In genomic region chr12:116381744-116382455, GRCh38 we compare ENCODE assay signal across 12 cellular contexts.
DNase-seq lines count a peak whose midpoint lies in the region; FAIRE-seq and TF ChIP-seq lines count a peak whose summit lies in the region.
"Had no signal": no experiment of that assay in that cellular context is flagged by ENCODE, and none has a peak within 500 bp of the region (broad histone marks: within the 10 kb centered on the region; RNA-seq: fewer than 3 reads in every experiment).

No MANE protein-coding gene starts in this region.

- peaks cover 5% of the 10 kb centered on the region for H3K79me2 ChIP-seq in ACC112 (ENCODE audit: control insufficient read depth, insufficient read depth, low read length, unreplicated experiment)

- H3K4me1 Mint-ChIP-seq in activated CD4-positive, alpha-beta memory T cell treated with anti-CD3 and anti-CD28 coated beads for 36 hours (ENCODE audit: low read depth), result peaks cover under 1% of the 10 kb centered on the region

- peak overlapping the region; percentile 29 for H2AFZ ChIP-seq in ACC112 (ENCODE audit: low read length, unreplicated experiment)

- FAIRE-seq in HTR-8/SVneo (lab: Jason Lieb, UNC), result no peak

- H3K27ac ChIP-seq in ACC112 (ENCODE audit: low read depth, low read length), result peak overlapping the region; percentile 92
- H3K27ac ChIP-seq in breast epithelium, result peak overlapping the region in 1 of 2 donors; percentile 68

- H3K36me3 Mint-ChIP-seq in activated CD4-positive, alpha-beta memory T cell treated with anti-CD3 and anti-CD28 coated beads for 36 hours, result no peaks in the 10 kb centered on the region
- H3K36me3 Mint-ChIP-seq: activated naive CD4-positive, alpha-beta T cell treated with anti-CD3 and anti-CD28 coated beads, Interleukin-2, amount 50 U/mL, for 24 hours; CD4-positive, CD25-positive, alpha-beta regulatory T cell had no signal

- H3K4me3 Mint-ChIP-seq in activated CD4-positive, alpha-beta memory T cell treated with anti-CD3 and anti-CD28 coated beads for 36 hours, result no peak overlapping the region
- H3K4me3 Mint-ChIP-seq: activated naive CD4-positive, alpha-beta T cell treated with anti-CD3 and anti-CD28 coated beads, Interleukin-2, amount 50 U/mL, for 24 hours; CD4-positive, CD25-positive, alpha-beta regulatory T cell; IgD-negative memory B cell had no signal

- H3K4me1 ChIP-seq in ACC112 (ENCODE audit: control insufficient read depth, insufficient read depth, low read length, unreplicated experiment), result peaks cover 48% of the 10 kb centered on the region
- peaks cover 4 to 6% of the 10 kb centered on the region in 2 donors for H3K4me1 ChIP-seq in breast epithelium

- H3K27ac Mint-ChIP-seq in activated CD4-positive, alpha-beta memory T cell treated with anti-CD3 and anti-CD28 coated beads for 36 hours, result no peak overlapping the region
- H3K27ac Mint-ChIP-seq: activated naive CD4-positive, alpha-beta T cell treated with anti-CD3 and anti-CD28 coated beads, Interleukin-2, amount 50 U/mL, for 24 hours; CD4-positive, CD25-positive, alpha-beta regulatory T cell had no signal

- no peak for TF ChIP-seq POLR2A in breast epithelium (IDR thresholded peaks at IDR 0.05)

- no peaks in the 10 kb centered on the region for H3K9me3 ChIP-seq in breast epithelium

- peaks cover 11% of the 10 kb centered on the region for H3K27me3 Mint-ChIP-seq in activated CD4-positive, alpha-beta memory T cell treated with anti-CD3 and anti-CD28 coated beads for 36 hours
- H3K27me3 Mint-ChIP-seq: activated naive CD4-positive, alpha-beta T cell treated with anti-CD3 and anti-CD28 coated beads, Interleukin-2, amount 50 U/mL, for 24 hours; CD4-positive, CD25-positive, alpha-beta regulatory T cell had no signal

- intact Hi-C loops in breast epithelium (cut with DNase I; ENCODE audit: low total_unique reads), result no loop called here
- intact Hi-C loops in activated CD4-positive, alpha-beta memory T cell treated with anti-CD3 and anti-CD28 coated beads for 36 hours (cut with micrococcal nuclease), result no loop called here

- no peak for TF ChIP-seq CTCF in breast epithelium (IDR thresholded peaks at IDR 0.05)

- H3K4me3 ChIP-seq in ACC112 (ENCODE audit: low read depth, low read length) (peak overlapping the region; percentile 56), breast epithelium (peak overlapping the region in 2 of 3 donors; percentile 3 to 35)

- peak; percentile 86 for DNase-seq in HTR-8/SVneo (ENCODE audit: insufficient read length, low spot score)
- DNase-seq in breast epithelium (ENCODE audit: low spot score in 2 of 2), result no peak
- DNase-seq in left kidney (ENCODE audit: low read depth, low spot score), result peak; percentile 78
- no peak for DNase-seq in cerebellum (ENCODE audit: low spot score)
- DNase-seq in activated CD4-positive, alpha-beta memory T cell treated with anti-CD3 and anti-CD28 coated beads for 36 hours, result no peak
- DNase-seq in NOMO-1 treated with DMSO at 0.1 percent for 48 hours (lab: John Stamatoyannopoulos, UW; ENCODE audit: unreplicated experiment), result no peak
- no peak for DNase-seq in NCI-H1436 treated with DMSO at 0.1 percent for 48 hours (lab: John Stamatoyannopoulos, UW)
- DNase-seq: CD4-positive, CD25-positive, alpha-beta regulatory T cell; stimulated activated CD8-positive, alpha-beta memory T cell treated with anti-CD3 and anti-CD28 coated beads, Interleukin-4, amount 100 ng/mL, for 48 hours had no signal

- H3K27me3 ChIP-seq in ACC112 (ENCODE audit: insufficient read depth, low read length), result no peaks in the 10 kb centered on the region
- H3K27me3 ChIP-seq in breast epithelium, result no peaks in the 10 kb centered on the region

- H3K9me3 Mint-ChIP-seq in activated CD4-positive, alpha-beta memory T cell treated with anti-CD3 and anti-CD28 coated beads for 36 hours, result no peaks in the 10 kb centered on the region
- H3K9me3 Mint-ChIP-seq: activated naive CD4-positive, alpha-beta T cell treated with anti-CD3 and anti-CD28 coated beads, Interleukin-2, amount 50 U/mL, for 24 hours had no signal

- no peaks in the 10 kb centered on the region for H3K36me3 ChIP-seq in ACC112 (ENCODE audit: insufficient read depth, low read length)
- H3K36me3 ChIP-seq in breast epithelium, result no peaks in the 10 kb centered on the region

- CTCF ChIA-PET in activated CD4-positive, alpha-beta memory T cell treated with anti-CD3 and anti-CD28 coated beads for 36 hours (lab: Charles Lee), result interaction anchor here (0.7 kb wide), 1 partner anchor 178 kb away, joined by 3 read pairs; no protein-coding TSS in a partner anchor

- POLR2A ChIA-PET in activated CD4-positive, alpha-beta memory T cell treated with anti-CD3 and anti-CD28 coated beads for 36 hours (lab: Charles Lee), result no interaction called here

Comparison
In these comparisons a context has a peak if more than half of its experiments do, and no peak if none do; other contexts are left out.
1. DNase-seq: peak in HTR-8/SVneo (single experiment) and left kidney (single experiment); none in breast epithelium (0 of 2), cerebellum (single experiment), activated CD4-positive, alpha-beta memory T cell treated with anti-CD3 and anti-CD28 coated beads for 36 hours (single experiment), NOMO-1 treated with DMSO at 0.1 percent for 48 hours (single experiment) and NCI-H1436 treated with DMSO at 0.1 percent for 48 hours (single experiment).